ENCODE assay signal across 14 cellular contexts in the genomic region with DNA sequence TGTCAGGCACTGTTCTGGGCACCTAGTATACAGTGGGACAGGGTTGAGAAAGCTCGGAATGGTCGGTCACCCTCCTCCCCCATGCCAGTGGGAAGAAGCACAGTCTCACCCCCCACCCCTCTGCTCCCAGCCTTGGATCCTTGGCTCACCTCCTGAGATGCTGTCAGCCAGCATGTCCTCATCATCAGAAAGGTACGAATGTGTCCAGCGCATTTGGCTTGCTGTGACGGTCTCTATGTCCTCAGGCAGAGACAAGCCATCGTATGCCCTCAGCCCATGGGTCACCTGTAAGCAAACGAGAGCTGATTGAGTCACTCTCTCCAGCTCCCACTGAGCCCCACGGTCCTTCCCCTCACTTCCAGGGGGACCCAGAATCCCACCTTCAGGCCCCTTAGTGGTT. TPM values are rescaled to one million over a fixed set of nuclear protein-coding genes. Genes with fewer than 3 reads are reported as not detected.
DNase-seq lines count a peak whose midpoint lies in the region; ATAC-seq and TF ChIP-seq lines count a peak whose summit lies in the region.
"Had no signal": no experiment of that assay in that cellular context is flagged by ENCODE, and none has a peak within 500 bp of the region (broad histone marks: within the 10 kb centered on the region; RNA-seq: fewer than 3 reads in every experiment).

No MANE protein-coding gene starts in this region.

- TF ChIP-seq POLR2A in testis (IDR thresholded peaks at IDR 0.05): no peak

- no peaks in the 10 kb centered on the region for H3K27me3 ChIP-seq in Panc1 (ENCODE audit: control insufficient read depth, insufficient read depth, low read length)
- H3K27me3 ChIP-seq in esophagus (ENCODE audit: control insufficient read depth in 1 of 2, insufficient read depth in 2 of 2, low read length in 2 of 2): no peaks in the 10 kb centered on the region
- H3K27me3 ChIP-seq in muscle layer of colon (ENCODE audit: control insufficient read depth in 1 of 2, insufficient read depth in 2 of 2, low read length in 2 of 2): no peaks in the 10 kb centered on the region
- H3K27me3 ChIP-seq in testis: no peaks in the 10 kb centered on the region
- H3K27me3 ChIP-seq in CD8-positive, alpha-beta memory T cell (ENCODE audit: insufficient read depth, low read length, poor library complexity, severe bottlenecking): no peaks in the 10 kb centered on the region

- no peaks in the 10 kb centered on the region for H3K36me3 Mint-ChIP-seq in CD8-positive, alpha-beta memory T cell

- no peak overlapping the region for H3K27ac Mint-ChIP-seq in CD8-positive, alpha-beta memory T cell
- H3K27ac Mint-ChIP-seq: stimulated activated naive CD8-positive, alpha-beta T cell treated with anti-CD3 and anti-CD28 coated beads, Interleukin-15, amount 100 ng/mL, for 72 hours had no signal

- POLR2A ChIA-PET in Panc1 (lab: Charles Lee): no interaction called here
- POLR2A ChIA-PET in CD8-positive, alpha-beta memory T cell (lab: Charles Lee): no interaction called here

- DNase-seq in Panc1 (ENCODE audit: low read depth, low spot score): no peak
- no peak for DNase-seq in testis
- DNase-seq in left lobe of liver (ENCODE audit: low spot score): no peak
- DNase-seq in CD8-positive, alpha-beta memory T cell: no peak
- no peak for DNase-seq in GOT3 (lab: John Stamatoyannopoulos, UW)
- no peak for DNase-seq in NCI-H1092 (lab: John Stamatoyannopoulos, UW)
- DNase-seq: activated effector memory CD4-positive, alpha-beta T cell treated with anti-CD3 and anti-CD28 coated beads, Interleukin-2, amount 50 U/mL, for 16 hours; Calu3; NCI-H187; occipital lobe; stimulated activated CD4-positive, alpha-beta T cell treated with anti-CD3 and anti-CD28 coated beads, Interleukin-12 subunit alpha, Interleukin-12 subunit beta, amount 100 ng/mL, for 4 hours; stimulated activated naive CD8-positive, alpha-beta T cell treated with anti-CD3 and anti-CD28 coated beads, Interleukin-15, amount 100 ng/mL, for 72 hours had no signal

- no peak overlapping the region for H3K4me3 Mint-ChIP-seq in CD8-positive, alpha-beta memory T cell
- H3K4me3 Mint-ChIP-seq: stimulated activated naive CD8-positive, alpha-beta T cell treated with anti-CD3 and anti-CD28 coated beads, Interleukin-15, amount 100 ng/mL, for 72 hours had no signal

- H3K9me3 ChIP-seq in Panc1 (ENCODE audit: control insufficient read depth, insufficient read depth, low read depth, low read length): no peaks in the 10 kb centered on the region
- H3K9me3 ChIP-seq in esophagus (ENCODE audit: control insufficient read depth in 2 of 2, insufficient read depth in 1 of 2, low read depth in 1 of 2, low read length in 1 of 2): no peaks in the 10 kb centered on the region
- H3K9me3 ChIP-seq in muscle layer of colon (ENCODE audit: low read length): no peaks in the 10 kb centered on the region
- no peaks in the 10 kb centered on the region for H3K9me3 ChIP-seq in testis
- no peaks in the 10 kb centered on the region for H3K9me3 ChIP-seq in CD8-positive, alpha-beta memory T cell (ENCODE audit: low read length)

- peak overlapping the region; percentile 53 for H3K9ac ChIP-seq in muscle layer of colon (ENCODE audit: low read length)

- H3K27ac ChIP-seq in Panc1 (ENCODE audit: low read length) (0 out of 2 replicates have a peak overlapping the region, but pooled peaks have one; percentile 36), esophagus (ENCODE audit: low read depth in 2 of 2, low read length in 1 of 2) (peak overlapping the region; percentile 66 to 82), muscle layer of colon (ENCODE audit: low read depth, low read length) (peak overlapping the region; percentile 55), testis (peak overlapping the region; percentile 51 to 62)
- no peak overlapping the region for H3K27ac ChIP-seq in CD8-positive, alpha-beta memory T cell (ENCODE audit: low read depth, low read length)

- ATAC-seq in Panc1 (no peak), left lobe of liver (no peak)
- ATAC-seq: stimulated activated naive CD8-positive, alpha-beta T cell treated with anti-CD3 and anti-CD28 coated beads, Interleukin-15, amount 100 ng/mL, for 72 hours had no signal

- TF ChIP-seq CTCF in Panc1 (IDR thresholded peaks at IDR 0.05): no peak
- no peak for TF ChIP-seq CTCF in testis (IDR thresholded peaks at IDR 0.05)

- intact Hi-C loops in Panc1 (cut with micrococcal nuclease; ENCODE audit: unreplicated experiment) (no loop called here), testis (cut with DNase I; ENCODE audit: low total_unique reads) (loop anchor here (10.0 kb wide), 1 partner anchor 59 kb away; no protein-coding TSS in a partner anchor)

- peaks cover 3% of the 10 kb centered on the region in 2 donors for H3K27me3 Mint-ChIP-seq in CD8-positive, alpha-beta memory T cell
- H3K27me3 Mint-ChIP-seq: stimulated activated naive CD8-positive, alpha-beta T cell treated with anti-CD3 and anti-CD28 coated beads, Interleukin-15, amount 100 ng/mL, for 72 hours had no signal

- H3K4me1 ChIP-seq in Panc1 (ENCODE audit: control insufficient read depth, insufficient read depth, low read length) (peaks cover 31% of the 10 kb centered on the region), esophagus (ENCODE audit: control insufficient read depth in 2 of 2, insufficient read depth in 2 of 2, low read length in 1 of 2) (peaks cover 0 to 25% of the 10 kb centered on the region in 2 donors), muscle layer of colon (ENCODE audit: insufficient read depth, low read length) (peaks cover 79% of the 10 kb centered on the region), testis (peaks cover 42% of the 10 kb centered on the region)
- no peaks in the 10 kb centered on the region for H3K4me1 ChIP-seq in CD8-positive, alpha-beta memory T cell (ENCODE audit: insufficient read depth, low read length)

- no peaks in the 10 kb centered on the region for H3K9me3 Mint-ChIP-seq in CD8-positive, alpha-beta memory T cell
- H3K9me3 Mint-ChIP-seq: stimulated activated naive CD8-positive, alpha-beta T cell treated with anti-CD3 and anti-CD28 coated beads, Interleukin-15, amount 100 ng/mL, for 72 hours had no signal

- H3K36me3 ChIP-seq in Panc1 (ENCODE audit: control insufficient read depth, insufficient read depth, low read length): no peaks in the 10 kb centered on the region
- H3K36me3 ChIP-seq in esophagus (ENCODE audit: control insufficient read depth in 2 of 2, insufficient read depth in 2 of 2, low read length in 1 of 2): peaks cover 0 to 16% of the 10 kb centered on the region in 2 donors
- peaks cover 46% of the 10 kb centered on the region for H3K36me3 ChIP-seq in muscle layer of colon (ENCODE audit: insufficient read depth, low read length)
- H3K36me3 ChIP-seq in testis (ENCODE audit: low read depth, missing control alignments): no peaks in the 10 kb centered on the region
- no peaks in the 10 kb centered on the region for H3K36me3 ChIP-seq in CD8-positive, alpha-beta memory T cell (ENCODE audit: insufficient read depth, low read length)

- no TSS peak for BruUV-seq in Panc1 (replicated peaks; lab: Mats Ljungman, UMichigan)

- WGBS in esophagus, 2 donors: 64 to 73% methylated on average over 8 of the region's 8 CpGs
- WGBS in testis, 2 donors: 78 to 86% methylated on average over 5 to 8 of the region's 8 CpGs

- CTCF ChIA-PET in Panc1 (lab: Charles Lee): no interaction called here
- CTCF ChIA-PET in CD8-positive, alpha-beta memory T cell (lab: Charles Lee): no interaction called here

- H3K4me1 Mint-ChIP-seq in CD8-positive, alpha-beta memory T cell: no peaks in the 10 kb centered on the region
- H3K4me1 Mint-ChIP-seq: stimulated activated naive CD8-positive, alpha-beta T cell treated with anti-CD3 and anti-CD28 coated beads, Interleukin-15, amount 100 ng/mL, for 72 hours had no signal

- H3K4me3 ChIP-seq in Panc1 (ENCODE audit: low read depth in 2 of 2, low read length in 2 of 2): no peak overlapping the region
- H3K4me3 ChIP-seq in esophagus (ENCODE audit: low read depth in 1 of 2, low read length in 2 of 2): no peak overlapping the region
- H3K4me3 ChIP-seq in muscle layer of colon (ENCODE audit: low read depth in 1 of 2, low read length in 2 of 2): no peak overlapping the region
- no peak overlapping the region for H3K4me3 ChIP-seq in testis
- no peak overlapping the region for H3K4me3 ChIP-seq in CD8-positive, alpha-beta memory T cell (ENCODE audit: low read length)

- in situ Hi-C loops in Panc1 (cut with HindIII; ENCODE audit: low pct_unique_long_range_greater_than_20kb, low sequenced_read_pairs): no loop called here

RNA-seq across cellular contexts. Expression of a gene that starts 41.1 kb away (rescaled TPM):
- 171 TPM for total RNA-seq in Panc1 (2021; ENCODE audit: unreplicated experiment)
- 324 TPM for polyA plus RNA-seq in Panc1 (2012; ENCODE audit: insufficient read length)
- polyA plus RNA-seq in esophagus: 10 to 100 TPM; 37.6 to 55.0 TPM
- 10 to 100 TPM; 51.8 to 54.2 TPM for total RNA-seq in testis
- polyA plus RNA-seq in testis (ENCODE audit: insufficient read depth, low read depth, low replicate concordance): 72.1 TPM
- 50.8 TPM for total RNA-seq in left lobe of liver
- total RNA-seq in CD8-positive, alpha-beta memory T cell: under 1 TPM; 0.24 to 0.72 TPM
- not detected for polyA plus RNA-seq in CD8-positive, alpha-beta memory T cell

Comparison
In these comparisons a context has a peak if more than half of its experiments do, and no peak if none do; other contexts are left out.
1. RNA of a gene that starts 41.1 kb away (total RNA-seq): 171 TPM in Panc1 (single experiment), 51.8 to 54.2 TPM in testis and 50.8 TPM in left lobe of liver (single experiment); 0.24 to 0.72 TPM in CD8-positive, alpha-beta memory T cell; every median in the first group is over 10 times any median in the second.